In the genomic region with DNA sequence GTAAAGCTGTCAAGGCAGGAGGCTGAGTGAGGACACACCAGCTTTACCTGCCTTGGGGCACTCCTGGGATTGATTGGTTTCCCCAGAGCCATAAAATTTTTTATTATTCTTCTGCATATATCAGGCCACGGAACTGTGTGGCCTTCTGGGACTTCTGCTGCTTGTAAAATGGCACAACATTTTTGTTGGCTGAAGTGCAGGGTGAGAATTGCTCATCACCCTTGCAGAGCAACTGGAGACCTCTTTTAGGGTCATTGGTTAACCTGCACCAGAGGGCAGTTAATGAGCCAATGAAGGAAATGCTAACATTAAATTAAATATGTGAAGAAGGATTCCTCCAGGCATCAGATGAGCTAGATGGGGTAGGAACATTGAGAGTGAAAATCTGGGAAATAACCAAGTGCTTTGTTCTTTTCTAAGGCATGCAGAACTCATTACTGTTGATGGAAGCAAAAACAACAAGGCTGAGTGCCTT, we compare ENCODE assay signal across 13 cellular contexts.
"Had no signal": no experiment of that assay in that cellular context is flagged by ENCODE, and none has a peak within 500 bp of the region (broad histone marks: within the 10 kb centered on the region; RNA-seq: fewer than 3 reads in every experiment).

No MANE protein-coding gene starts in this region.

- ATAC-seq: left cardiac atrium; lower lobe of right lung; natural killer cell treated with Interleukin-12 subunit alpha and Interleukin-12 subunit beta and Interleukin-15 and Interleukin-18, amount 100 ng/mL, for 72 hours; stimulated activated naive CD8-positive, alpha-beta T cell treated with anti-CD3 and anti-CD28 coated beads, Interleukin-15, Interleukin-2, amounts not matched to agents 100 U/mL and 50 U/mL, for 24 hours had no signal

- DNase-seq: activated B cell treated with CpG ODN at 0.5 μM for 24 hours; activated CD4-positive, alpha-beta memory T cell treated with anti-CD3 and anti-CD28 coated beads for 36 hours; activated CD4-positive, alpha-beta T cell treated with anti-CD3 and anti-CD28 coated beads for 4 hours; activated T-cell treated with anti-CD3 and anti-CD28 coated beads for 4 hours; effector CD8-positive, alpha-beta T cell; left cardiac atrium; lower lobe of right lung; stimulated activated naive CD8-positive, alpha-beta T cell treated with anti-CD3 and anti-CD28 coated beads, Interleukin-15, Interleukin-2, amounts not matched to agents 100 U/mL and 50 U/mL, for 24 hours; substantia nigra had no signal

- H3K4me3 ChIP-seq: esophagus muscularis mucosa, lower lobe of right lung, tibial nerve, vagina had no signal

- H3K27ac ChIP-seq: esophagus muscularis mucosa, lower lobe of right lung, vagina had no signal
